ENCODE assay signal across 22 cellular contexts in genomic region chr16:6066601-6067000, GRCh38.
DNase-seq lines count a peak whose midpoint lies in the region; ATAC-seq and TF ChIP-seq lines count a peak whose summit lies in the region.
"Had no signal": no experiment of that assay in that cellular context is flagged by ENCODE, and none has a peak within 500 bp of the region (broad histone marks: within the 10 kb centered on the region; RNA-seq: fewer than 3 reads in every experiment).

No MANE protein-coding gene starts in this region.

- H3K79me2 ChIP-seq in neural cell (replicated peaks; ENCODE audit: insufficient read depth, low read length) (peaks cover 4% of the 10 kb centered on the region), hepatocyte (no peaks in the 10 kb centered on the region)

- no peak overlapping the region for H3K4me2 ChIP-seq in neural cell (ENCODE audit: low read length)
- H3K4me2 ChIP-seq in hepatocyte = no peak overlapping the region
- H3K4me2 ChIP-seq: GM23338 had no signal

- H3K4me3 ChIP-seq in WERI-Rb-1 (ENCODE audit: low read depth, low read length) (peak overlapping the region; percentile 19; the same call in 1 of the 2 replicates), neural cell (ENCODE audit: low read length) (peak overlapping the region; percentile 11), hepatocyte (no peak overlapping the region)
- H3K4me3 ChIP-seq: GM23338 had no signal

- TF ChIP-seq CTCF in WERI-Rb-1 (IDR thresholded peaks at IDR 0.05; ENCODE audit: low read depth, low read length) (no peak), neural cell (IDR thresholded peaks at IDR 0.05; ENCODE audit: poor library complexity, severe bottlenecking) (no peak), hepatocyte (IDR thresholded peaks at IDR 0.05; ENCODE audit: poor library complexity) (no peak)

- H3K4me1 Mint-ChIP-seq in stimulated activated memory B cell treated with anti-CD40 and anti-IgM and Interleukin-4, amounts not matched to agents 10 μg/mL and 1 μg/mL and 100 μg/mL, for 72 hours = no peaks in the 10 kb centered on the region

- no peak overlapping the region for H3K9ac ChIP-seq in neural cell (ENCODE audit: low read length)

- H3K9me3 ChIP-seq in WERI-Rb-1 (ENCODE audit: severe bottlenecking) (no peaks in the 10 kb centered on the region), neural cell (ENCODE audit: low read length) (no peaks in the 10 kb centered on the region), hepatocyte (ENCODE audit: low read depth) (no peaks in the 10 kb centered on the region)

- DNase-seq in M059J (ENCODE audit: low read depth) (peak; percentile 36), NCI-H2227 treated with DMSO at 0.1 percent for 48 hours (lab: John Stamatoyannopoulos, UW) (peak; percentile 94), WERI-Rb-1 (peak; percentile 65), NCI-H510A (lab: John Stamatoyannopoulos, UW) (no peak), hepatocyte (ENCODE audit: low spot score) (no peak)
- DNase-seq: AML-193; CD8-positive, alpha-beta T cell; DND-41; MV-4-11; NCI-H1417; NCI-H1930; NCI-H2171; NCI-H446; NCI-H526 treated with DMSO at 0.1 percent for 48 hours; SIG-M5 had no signal

- H3K27me3 Mint-ChIP-seq in stimulated activated memory B cell treated with anti-CD40 and anti-IgM and Interleukin-4, amounts not matched to agents 10 μg/mL and 1 μg/mL and 100 μg/mL, for 72 hours = no peaks in the 10 kb centered on the region
- H3K27me3 Mint-ChIP-seq: IgD-negative memory B cell had no signal

- no peak for ATAC-seq in stimulated activated memory B cell treated with anti-CD40 and anti-IgM and Interleukin-4, amounts not matched to agents 10 μg/mL and 1 μg/mL and 100 μg/mL, for 72 hours
- ATAC-seq: CD8-positive, alpha-beta T cell; GM23338; HCT116; Panc1; SK-N-SH treated with all-trans-retinoic acid at 6 μM for 48 hours had no signal

- no peak overlapping the region for H3K27ac Mint-ChIP-seq in stimulated activated memory B cell treated with anti-CD40 and anti-IgM and Interleukin-4, amounts not matched to agents 10 μg/mL and 1 μg/mL and 100 μg/mL, for 72 hours
- H3K27ac Mint-ChIP-seq: CD8-positive, alpha-beta T cell; GM23338; IgD-negative memory B cell had no signal

- no peaks in the 10 kb centered on the region for H3K9me2 ChIP-seq in neural cell (ENCODE audit: insufficient read depth, low read length)
- H3K9me2 ChIP-seq in hepatocyte (replicated peaks; ENCODE audit: insufficient read depth) = no peaks in the 10 kb centered on the region

- H3K27ac ChIP-seq in WERI-Rb-1 = no peak overlapping the region
- peak overlapping the region; percentile 48 for H3K27ac ChIP-seq in neural cell (ENCODE audit: low read length)
- H3K27ac ChIP-seq in hepatocyte = no peak overlapping the region

- 68% methylated on average over 6 of the region's 6 CpGs for WGBS in hepatocyte (ENCODE audit: low lambda C conversion rate, missing lambda C conversion rate)

- H3F3A ChIP-seq in neural cell (ENCODE audit: insufficient read depth, low read length, poor library complexity, severe bottlenecking) = peaks cover 5% of the 10 kb centered on the region

- no peaks in the 10 kb centered on the region for H3K36me3 Mint-ChIP-seq in stimulated activated memory B cell treated with anti-CD40 and anti-IgM and Interleukin-4, amounts not matched to agents 10 μg/mL and 1 μg/mL and 100 μg/mL, for 72 hours
- H3K36me3 Mint-ChIP-seq: CD8-positive, alpha-beta T cell; IgD-negative memory B cell had no signal

- H2AFZ ChIP-seq in neural cell (ENCODE audit: low read depth, low read length) (no peak overlapping the region), hepatocyte (no peak overlapping the region)
- H2AFZ ChIP-seq: GM23338 had no signal

- H3K9me3 Mint-ChIP-seq in stimulated activated memory B cell treated with anti-CD40 and anti-IgM and Interleukin-4, amounts not matched to agents 10 μg/mL and 1 μg/mL and 100 μg/mL, for 72 hours = peaks cover 6% of the 10 kb centered on the region
- H3K9me3 Mint-ChIP-seq: CD8-positive, alpha-beta T cell had no signal

- no peaks in the 10 kb centered on the region for H3K4me1 ChIP-seq in hepatocyte (ENCODE audit: insufficient read depth)

- no peaks in the 10 kb centered on the region for H4K20me1 ChIP-seq in neural cell (ENCODE audit: insufficient read depth)
- no peaks in the 10 kb centered on the region for H4K20me1 ChIP-seq in hepatocyte (ENCODE audit: insufficient read depth, poor library complexity, severe bottlenecking)

- H3K36me3 ChIP-seq in WERI-Rb-1 (no peaks in the 10 kb centered on the region), neural cell (ENCODE audit: insufficient read depth, low read length) (no peaks in the 10 kb centered on the region), hepatocyte (replicated peaks; ENCODE audit: insufficient read depth, low read depth) (no peaks in the 10 kb centered on the region)

- no peak overlapping the region for H3K4me3 Mint-ChIP-seq in stimulated activated memory B cell treated with anti-CD40 and anti-IgM and Interleukin-4, amounts not matched to agents 10 μg/mL and 1 μg/mL and 100 μg/mL, for 72 hours
- H3K4me3 Mint-ChIP-seq: CD8-positive, alpha-beta T cell; GM23338; IgD-negative memory B cell had no signal

- TF ChIP-seq RAD21 in neural cell (conservative IDR thresholded peaks at IDR 0.05) = no peak

- H3K27me3 ChIP-seq in WERI-Rb-1 (ENCODE audit: insufficient read depth, low read depth, severe bottlenecking) = no peaks in the 10 kb centered on the region
- H3K27me3 ChIP-seq in neural cell (ENCODE audit: insufficient read depth, low read depth, low read length) = no peaks in the 10 kb centered on the region
- H3K27me3 ChIP-seq in hepatocyte = no peaks in the 10 kb centered on the region

- no peak for TF ChIP-seq EP300 in neural cell (conservative IDR thresholded peaks at IDR 0.05; ENCODE audit: poor library complexity, severe bottlenecking)

TF ChIP-seq in neural cell, 6 proteins besides CTCF, POLR2A, EP300 and RAD21:
- no peak for TF ChIP-seq TAF1 (IDR thresholded peaks at IDR 0.05; ENCODE audit: low read depth)
- peak; percentile 37 for TF ChIP-seq POLR2AphosphoS5 (IDR thresholded peaks at IDR 0.05)

Comparison
In these comparisons a context has a peak if more than half of its experiments do, and no peak if none do; other contexts are left out.
1. DNase-seq: peak in M059J (single experiment), NCI-H2227 treated with DMSO at 0.1 percent for 48 hours (single experiment) and WERI-Rb-1 (single experiment); none in NCI-H510A (single experiment) and hepatocyte (single experiment).